ENCODE assay signal across 1 cellular context in genomic region chr11:96147913-96148312, GRCh38.
TF ChIP-seq lines count a peak whose summit lies in the region.

No MANE protein-coding gene starts in this region.

TF ChIP-seq in GM23338, 12 proteins besides CTCF, POLR2A, EP300 and RAD21:
- TF ChIP-seq, protein P1, sequence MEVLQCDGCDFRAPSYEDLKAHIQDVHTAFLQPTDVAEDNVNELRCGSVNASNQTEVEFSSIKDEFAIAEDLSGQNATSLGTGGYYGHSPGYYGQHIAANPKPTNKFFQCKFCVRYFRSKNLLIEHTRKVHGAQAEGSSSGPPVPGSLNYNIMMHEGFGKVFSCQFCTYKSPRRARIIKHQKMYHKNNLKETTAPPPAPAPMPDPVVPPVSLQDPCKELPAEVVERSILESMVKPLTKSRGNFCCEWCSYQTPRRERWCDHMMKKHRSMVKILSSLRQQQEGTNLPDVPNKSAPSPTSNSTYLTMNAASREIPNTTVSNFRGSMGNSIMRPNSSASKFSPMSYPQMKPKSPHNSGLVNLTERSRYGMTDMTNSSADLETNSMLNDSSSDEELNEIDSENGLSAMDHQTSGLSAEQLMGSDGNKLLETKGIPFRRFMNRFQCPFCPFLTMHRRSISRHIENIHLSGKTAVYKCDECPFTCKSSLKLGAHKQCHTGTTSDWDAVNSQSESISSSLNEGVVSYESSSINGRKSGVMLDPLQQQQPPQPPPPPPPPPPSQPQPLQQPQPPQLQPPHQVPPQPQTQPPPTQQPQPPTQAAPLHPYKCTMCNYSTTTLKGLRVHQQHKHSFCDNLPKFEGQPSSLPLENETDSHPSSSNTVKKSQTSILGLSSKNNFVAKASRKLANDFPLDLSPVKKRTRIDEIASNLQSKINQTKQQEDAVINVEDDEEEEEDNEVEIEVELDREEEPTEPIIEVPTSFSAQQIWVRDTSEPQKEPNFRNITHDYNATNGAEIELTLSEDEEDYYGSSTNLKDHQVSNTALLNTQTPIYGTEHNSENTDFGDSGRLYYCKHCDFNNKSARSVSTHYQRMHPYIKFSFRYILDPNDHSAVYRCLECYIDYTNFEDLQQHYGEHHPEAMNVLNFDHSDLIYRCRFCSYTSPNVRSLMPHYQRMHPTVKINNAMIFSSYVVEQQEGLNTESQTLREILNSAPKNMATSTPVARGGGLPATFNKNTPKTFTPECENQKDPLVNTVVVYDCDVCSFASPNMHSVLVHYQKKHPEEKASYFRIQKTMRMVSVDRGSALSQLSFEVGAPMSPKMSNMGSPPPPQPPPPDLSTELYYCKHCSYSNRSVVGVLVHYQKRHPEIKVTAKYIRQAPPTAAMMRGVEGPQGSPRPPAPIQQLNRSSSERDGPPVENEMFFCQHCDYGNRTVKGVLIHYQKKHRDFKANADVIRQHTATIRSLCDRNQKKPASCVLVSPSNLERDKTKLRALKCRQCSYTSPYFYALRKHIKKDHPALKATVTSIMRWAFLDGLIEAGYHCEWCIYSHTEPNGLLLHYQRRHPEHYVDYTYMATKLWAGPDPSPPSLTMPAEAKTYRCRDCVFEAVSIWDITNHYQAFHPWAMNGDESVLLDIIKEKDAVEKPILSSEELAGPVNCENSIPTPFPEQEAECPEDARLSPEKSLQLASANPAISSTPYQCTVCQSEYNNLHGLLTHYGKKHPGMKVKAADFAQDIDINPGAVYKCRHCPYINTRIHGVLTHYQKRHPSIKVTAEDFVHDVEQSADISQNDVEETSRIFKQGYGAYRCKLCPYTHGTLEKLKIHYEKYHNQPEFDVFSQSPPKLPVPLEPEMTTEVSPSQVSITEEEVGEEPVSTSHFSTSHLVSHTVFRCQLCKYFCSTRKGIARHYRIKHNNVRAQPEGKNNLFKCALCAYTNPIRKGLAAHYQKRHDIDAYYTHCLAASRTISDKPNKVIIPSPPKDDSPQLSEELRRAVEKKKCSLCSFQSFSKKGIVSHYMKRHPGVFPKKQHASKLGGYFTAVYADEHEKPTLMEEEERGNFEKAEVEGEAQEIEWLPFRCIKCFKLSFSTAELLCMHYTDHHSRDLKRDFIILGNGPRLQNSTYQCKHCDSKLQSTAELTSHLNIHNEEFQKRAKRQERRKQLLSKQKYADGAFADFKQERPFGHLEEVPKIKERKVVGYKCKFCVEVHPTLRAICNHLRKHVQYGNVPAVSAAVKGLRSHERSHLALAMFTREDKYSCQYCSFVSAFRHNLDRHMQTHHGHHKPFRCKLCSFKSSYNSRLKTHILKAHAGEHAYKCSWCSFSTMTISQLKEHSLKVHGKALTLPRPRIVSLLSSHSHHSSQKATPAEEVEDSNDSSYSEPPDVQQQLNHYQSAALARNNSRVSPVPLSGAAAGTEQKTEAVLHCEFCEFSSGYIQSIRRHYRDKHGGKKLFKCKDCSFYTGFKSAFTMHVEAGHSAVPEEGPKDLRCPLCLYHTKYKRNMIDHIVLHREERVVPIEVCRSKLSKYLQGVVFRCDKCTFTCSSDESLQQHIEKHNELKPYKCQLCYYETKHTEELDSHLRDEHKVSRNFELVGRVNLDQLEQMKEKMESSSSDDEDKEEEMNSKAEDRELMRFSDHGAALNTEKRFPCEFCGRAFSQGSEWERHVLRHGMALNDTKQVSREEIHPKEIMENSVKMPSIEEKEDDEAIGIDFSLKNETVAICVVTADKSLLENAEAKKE (CRISPR knock-in tag; IDR thresholded peaks at IDR 0.05): no peak
- no peak for TF ChIP-seq POLR2AphosphoS5 (IDR thresholded peaks at IDR 0.05; ENCODE audit: low read depth)
- TF ChIP-seq, protein P2, sequence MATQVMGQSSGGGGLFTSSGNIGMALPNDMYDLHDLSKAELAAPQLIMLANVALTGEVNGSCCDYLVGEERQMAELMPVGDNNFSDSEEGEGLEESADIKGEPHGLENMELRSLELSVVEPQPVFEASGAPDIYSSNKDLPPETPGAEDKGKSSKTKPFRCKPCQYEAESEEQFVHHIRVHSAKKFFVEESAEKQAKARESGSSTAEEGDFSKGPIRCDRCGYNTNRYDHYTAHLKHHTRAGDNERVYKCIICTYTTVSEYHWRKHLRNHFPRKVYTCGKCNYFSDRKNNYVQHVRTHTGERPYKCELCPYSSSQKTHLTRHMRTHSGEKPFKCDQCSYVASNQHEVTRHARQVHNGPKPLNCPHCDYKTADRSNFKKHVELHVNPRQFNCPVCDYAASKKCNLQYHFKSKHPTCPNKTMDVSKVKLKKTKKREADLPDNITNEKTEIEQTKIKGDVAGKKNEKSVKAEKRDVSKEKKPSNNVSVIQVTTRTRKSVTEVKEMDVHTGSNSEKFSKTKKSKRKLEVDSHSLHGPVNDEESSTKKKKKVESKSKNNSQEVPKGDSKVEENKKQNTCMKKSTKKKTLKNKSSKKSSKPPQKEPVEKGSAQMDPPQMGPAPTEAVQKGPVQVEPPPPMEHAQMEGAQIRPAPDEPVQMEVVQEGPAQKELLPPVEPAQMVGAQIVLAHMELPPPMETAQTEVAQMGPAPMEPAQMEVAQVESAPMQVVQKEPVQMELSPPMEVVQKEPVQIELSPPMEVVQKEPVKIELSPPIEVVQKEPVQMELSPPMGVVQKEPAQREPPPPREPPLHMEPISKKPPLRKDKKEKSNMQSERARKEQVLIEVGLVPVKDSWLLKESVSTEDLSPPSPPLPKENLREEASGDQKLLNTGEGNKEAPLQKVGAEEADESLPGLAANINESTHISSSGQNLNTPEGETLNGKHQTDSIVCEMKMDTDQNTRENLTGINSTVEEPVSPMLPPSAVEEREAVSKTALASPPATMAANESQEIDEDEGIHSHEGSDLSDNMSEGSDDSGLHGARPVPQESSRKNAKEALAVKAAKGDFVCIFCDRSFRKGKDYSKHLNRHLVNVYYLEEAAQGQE (IDR thresholded peaks at IDR 0.05; ENCODE audit: unreplicated experiment): no peak
- no peak for TF ChIP-seq EZH2phosphoT487 (IDR thresholded peaks at IDR 0.05; ENCODE audit: unreplicated experiment)
- TF ChIP-seq EZH2 (IDR thresholded peaks at IDR 0.05; ENCODE audit: low read depth, unreplicated experiment): no peak
- no peak for TF ChIP-seq ZNF331 (CRISPR knock-in tag; IDR thresholded peaks at IDR 0.05; ENCODE audit: low read depth)
- no peak for TF ChIP-seq STAT1 (IDR thresholded peaks at IDR 0.05; ENCODE audit: unreplicated experiment)
- no peak for TF ChIP-seq CREB1 (CRISPR knock-in tag; IDR thresholded peaks at IDR 0.05; ENCODE audit: low read depth)
- no peak for TF ChIP-seq JUNB (IDR thresholded peaks at IDR 0.05; ENCODE audit: unreplicated experiment)
- no peak for TF ChIP-seq NANOG (IDR thresholded peaks at IDR 0.05; ENCODE audit: borderline replicate concordance)
- TF ChIP-seq, protein P3, sequence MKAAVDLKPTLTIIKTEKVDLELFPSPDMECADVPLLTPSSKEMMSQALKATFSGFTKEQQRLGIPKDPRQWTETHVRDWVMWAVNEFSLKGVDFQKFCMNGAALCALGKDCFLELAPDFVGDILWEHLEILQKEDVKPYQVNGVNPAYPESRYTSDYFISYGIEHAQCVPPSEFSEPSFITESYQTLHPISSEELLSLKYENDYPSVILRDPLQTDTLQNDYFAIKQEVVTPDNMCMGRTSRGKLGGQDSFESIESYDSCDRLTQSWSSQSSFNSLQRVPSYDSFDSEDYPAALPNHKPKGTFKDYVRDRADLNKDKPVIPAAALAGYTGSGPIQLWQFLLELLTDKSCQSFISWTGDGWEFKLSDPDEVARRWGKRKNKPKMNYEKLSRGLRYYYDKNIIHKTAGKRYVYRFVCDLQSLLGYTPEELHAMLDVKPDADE (IDR thresholded peaks at IDR 0.05): no peak
- no peak for TF ChIP-seq ZNF114 (CRISPR knock-in tag; IDR thresholded peaks at IDR 0.05)
TF ChIP-seq in GM23338: peak in this region for 0.
